7 cellular contexts compared by ENCODE assay signal in the genomic region with DNA sequence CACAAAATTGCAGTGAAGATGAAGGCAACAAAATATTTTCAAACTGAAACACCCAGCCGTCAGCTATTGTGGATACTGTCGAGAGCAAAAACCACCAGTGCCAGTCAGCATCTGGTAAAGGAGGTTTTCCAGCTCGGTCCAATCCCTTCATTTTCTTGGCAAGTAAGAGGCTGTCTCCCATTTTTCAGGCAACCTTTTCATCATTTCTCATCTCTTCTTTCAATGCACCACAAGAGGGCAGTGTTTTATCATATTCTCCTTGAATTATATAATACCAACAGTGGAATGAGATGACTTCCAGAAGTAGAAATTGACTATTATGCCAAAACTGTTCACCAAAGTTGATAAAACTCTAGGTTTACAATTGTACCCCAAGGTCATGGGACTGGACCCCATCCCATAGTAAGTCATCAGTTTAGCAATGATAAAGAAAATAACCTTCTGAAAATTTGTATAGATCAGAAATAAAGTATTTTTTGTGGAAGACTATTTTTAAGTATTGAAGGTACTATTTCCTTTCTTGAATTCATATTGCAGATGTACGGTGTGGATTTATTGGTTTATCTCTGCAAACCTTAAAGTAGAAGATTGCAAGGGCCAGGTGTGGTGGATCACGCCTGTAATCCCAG.
A peak's percentile ranks its signal among the peaks of the same experiment; 100 is the strongest.
DNase-seq lines count a peak whose midpoint lies in the region; ATAC-seq and TF ChIP-seq lines count a peak whose summit lies in the region.

No MANE protein-coding gene starts in this region.

- peak; percentile 75 for TF ChIP-seq CTCF in MM.1S (IDR thresholded peaks at IDR 0.05; ENCODE audit: low read length)

- H3K79me2 ChIP-seq in MM.1S (ENCODE audit: low read length) = no peaks in the 10 kb centered on the region

- no peaks in the 10 kb centered on the region for H3K27me3 ChIP-seq in MM.1S (replicated peaks; ENCODE audit: insufficient read depth, low read length)

- no peaks in the 10 kb centered on the region for H3K9me2 ChIP-seq in MM.1S (replicated peaks; ENCODE audit: insufficient read depth, low read length)

- no peaks in the 10 kb centered on the region for H3K36me3 ChIP-seq in MM.1S (replicated peaks; ENCODE audit: insufficient read depth, low read length)

- H3K9ac ChIP-seq in MM.1S (ENCODE audit: low read length) = no peak overlapping the region

- ATAC-seq in HG03045 (IDR thresholded peaks at IDR 0.05; ENCODE audit: unreplicated experiment) (no peak), GM18907 (IDR thresholded peaks at IDR 0.05; ENCODE audit: unreplicated experiment) (no peak)

- no peak overlapping the region for H3K4me3 ChIP-seq in MM.1S (ENCODE audit: low read length)

- peak; percentile 34 for DNase-seq in GM04503 (ENCODE audit: low read depth)
- DNase-seq in MM.1S = peak; percentile 67
- peak; percentile 18 for DNase-seq in SHP77 treated with DMSO at 0.1 percent for 48 hours (lab: John Stamatoyannopoulos, UW)
- DNase-seq in epidermal melanocyte (ENCODE audit: insufficient read length, low spot score) = peak; percentile 45
- peak; percentile 85 for DNase-seq in midbrain (lab: John Stamatoyannopoulos, UW)

- H3K4me2 ChIP-seq in MM.1S (ENCODE audit: low read depth, low read length) = no peak overlapping the region

- no peaks in the 10 kb centered on the region for H3K4me1 ChIP-seq in MM.1S (ENCODE audit: low read length)

- no peaks in the 10 kb centered on the region for H4K20me1 ChIP-seq in MM.1S (ENCODE audit: insufficient read depth, low read length)

- H3K27ac ChIP-seq in MM.1S (ENCODE audit: low read length) = no peak overlapping the region

- no peaks in the 10 kb centered on the region for H3K9me3 ChIP-seq in MM.1S (replicated peaks; ENCODE audit: insufficient read depth, low read length)

- H3F3A ChIP-seq in MM.1S (ENCODE audit: insufficient read depth, low read length) = no peaks in the 10 kb centered on the region

- no peak overlapping the region for H2AFZ ChIP-seq in MM.1S (ENCODE audit: low read length)

Comparison
In these comparisons a context has a peak if more than half of its experiments do, and no peak if none do; other contexts are left out.
1. DNase-seq: peak in every context shown above with its lines; median percentile 85 in midbrain; 67 in MM.1S; 45 in epidermal melanocyte; 34 in GM04503; 18 in SHP77 treated with DMSO at 0.1 percent for 48 hours.